In the genomic region with DNA sequence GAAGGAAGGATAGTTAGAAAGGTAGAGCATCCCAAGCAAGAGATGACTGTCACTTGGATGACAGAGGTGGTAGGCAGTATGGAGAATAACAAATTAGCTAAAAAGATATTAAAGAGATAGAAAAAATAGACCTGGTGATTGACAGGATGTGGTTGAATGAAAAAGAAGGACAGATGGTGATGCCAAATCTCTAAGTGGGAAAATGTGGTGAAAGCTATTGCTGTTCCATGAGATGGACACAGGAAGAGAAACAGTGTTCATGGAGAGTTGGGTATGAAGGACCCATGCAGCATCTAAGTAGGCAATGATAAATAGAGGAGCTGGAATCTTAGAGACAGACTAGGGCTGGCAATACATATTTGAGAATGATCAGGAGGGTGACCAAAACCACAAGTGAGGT, we compare ENCODE assay signal across 20 cellular contexts. TPM values are rescaled to one million over a fixed set of nuclear protein-coding genes. Genes with fewer than 3 reads are reported as not detected.
DNase-seq lines count a peak whose midpoint lies in the region; TF ChIP-seq lines count a peak whose summit lies in the region.
"Had no signal": no experiment of that assay in that cellular context is flagged by ENCODE, and none has a peak within 500 bp of the region (broad histone marks: within the 10 kb centered on the region; RNA-seq: fewer than 3 reads in every experiment).

No MANE protein-coding gene starts in this region.

- H3K9me3 ChIP-seq in left ventricle myocardium inferior (replicated peaks): no peaks in the 10 kb centered on the region
- no peaks in the 10 kb centered on the region for H3K9me3 ChIP-seq in CD8-positive, alpha-beta memory T cell (ENCODE audit: low read length)
- H3K9me3 ChIP-seq: A549, HAP-1 had no signal

- POLR2A ChIA-PET in CD8-positive, alpha-beta memory T cell (lab: Charles Lee): no interaction called here

- no peaks in the 10 kb centered on the region for H3K36me3 Mint-ChIP-seq in CD8-positive, alpha-beta memory T cell
- H3K36me3 Mint-ChIP-seq: CD4-positive, alpha-beta memory T cell had no signal

- CTCF ChIA-PET in CD8-positive, alpha-beta memory T cell (lab: Charles Lee): no interaction called here

- no peak for TF ChIP-seq CTCF in left ventricle myocardium inferior (IDR thresholded peaks at IDR 0.05; ENCODE audit: borderline replicate concordance)

- H3K4me3 ChIP-seq in left ventricle myocardium inferior: no peak overlapping the region
- H3K4me3 ChIP-seq in CD8-positive, alpha-beta memory T cell (ENCODE audit: low read length): no peak overlapping the region
- H3K4me3 ChIP-seq: A549, HAP-1 had no signal

- peak; percentile 64 for DNase-seq in LHCN-M2 (ENCODE audit: low read depth)
- DNase-seq in myocyte (ENCODE audit: low read depth): peak; percentile 55
- DNase-seq in substantia nigra (lab: John Stamatoyannopoulos, UW): no peak
- DNase-seq in left ventricle myocardium inferior: no peak
- DNase-seq in KBM-7: no peak
- no peak for DNase-seq in CD8-positive, alpha-beta memory T cell
- DNase-seq in AML-193 (lab: John Stamatoyannopoulos, UW): no peak
- DNase-seq: 8988T; ACHN; C1 segment of cervical spinal cord; Caco-2; CD4-positive, alpha-beta memory T cell; DMS153; DND-41; GOT3; HFFc6 had no signal

- H3K9me3 Mint-ChIP-seq in CD8-positive, alpha-beta memory T cell: peaks cover 0 to 4% (median 0%) of the 10 kb centered on the region in 5 donors

- no peaks in the 10 kb centered on the region for H3K27me3 ChIP-seq in left ventricle myocardium inferior (ENCODE audit: low read depth)
- no peaks in the 10 kb centered on the region for H3K27me3 ChIP-seq in CD8-positive, alpha-beta memory T cell (ENCODE audit: insufficient read depth, low read length, poor library complexity, severe bottlenecking)

- H3K27me3 Mint-ChIP-seq in CD8-positive, alpha-beta memory T cell: no peaks in the 10 kb centered on the region
- H3K27me3 Mint-ChIP-seq: CD4-positive, alpha-beta memory T cell had no signal

- in situ Hi-C loops in KBM-7 (cut with MboI; ENCODE audit: low pct_unique_long_range_greater_than_20kb, low sequenced_read_pairs): no loop called here

- H3K4me3 Mint-ChIP-seq in CD8-positive, alpha-beta memory T cell: no peak overlapping the region
- H3K4me3 Mint-ChIP-seq: CD4-positive, alpha-beta memory T cell; HFFc6 had no signal

- intact Hi-C loops in left ventricle myocardium inferior (cut with micrococcal nuclease): no loop called here

- H3K4me1 Mint-ChIP-seq in CD8-positive, alpha-beta memory T cell: no peaks in the 10 kb centered on the region
- H3K4me1 Mint-ChIP-seq: CD4-positive, alpha-beta memory T cell had no signal

- no peaks in the 10 kb centered on the region for H3K36me3 ChIP-seq in left ventricle myocardium inferior
- H3K36me3 ChIP-seq in CD8-positive, alpha-beta memory T cell (ENCODE audit: insufficient read depth, low read length): no peaks in the 10 kb centered on the region
- H3K36me3 ChIP-seq: HAP-1 had no signal

- no peak overlapping the region for H3K27ac Mint-ChIP-seq in CD8-positive, alpha-beta memory T cell
- H3K27ac Mint-ChIP-seq: CD4-positive, alpha-beta memory T cell; HFFc6 had no signal

- peaks cover 8% of the 10 kb centered on the region for H3K4me1 ChIP-seq in left ventricle myocardium inferior
- no peaks in the 10 kb centered on the region for H3K4me1 ChIP-seq in CD8-positive, alpha-beta memory T cell (ENCODE audit: insufficient read depth, low read length)
- H3K4me1 ChIP-seq: A549, Caco-2, HAP-1 had no signal

- peak overlapping the region; percentile 48 for H3K27ac ChIP-seq in cingulate gyrus (ENCODE audit: low read depth, low read length)
- H3K27ac ChIP-seq in substantia nigra (ENCODE audit: low read depth, low read length, poor library complexity, severe bottlenecking): peak overlapping the region; percentile 94
- no peak overlapping the region for H3K27ac ChIP-seq in left ventricle myocardium inferior (replicated peaks)
- H3K27ac ChIP-seq in CD8-positive, alpha-beta memory T cell (ENCODE audit: low read depth, low read length): no peak overlapping the region
- H3K27ac ChIP-seq: A549 had no signal

RNA-seq across cellular contexts. Expression of gene FAM13C, which starts 30.7 kb away (rescaled TPM):
- total RNA-seq in LHCN-M2 (2014; rRNA removed): 19.0 and 20.4 TPM in 2 replicates
- polyA plus RNA-seq in LHCN-M2 (2012): 2.5 TPM
- total RNA-seq in myocyte: 58.0 and 59.0 TPM in 2 replicates
- polyA plus RNA-seq in myocyte (2012): 10.4 TPM
- total RNA-seq in left ventricle myocardium inferior: 5.2 TPM
- total RNA-seq in CD8-positive, alpha-beta memory T cell: not detected
- polyA plus RNA-seq in CD8-positive, alpha-beta memory T cell: not detected
- total RNA-seq: CD4-positive, alpha-beta memory T cell; HFFc6 had no signal
- polyA plus RNA-seq: A549; BJ; CD4-positive, alpha-beta memory T cell had no signal

Comparison
In these comparisons a context has a peak if more than half of its experiments do, and no peak if none do; other contexts are left out.
1. DNase-seq: peak in LHCN-M2 (single experiment) and myocyte (single experiment); none in substantia nigra (0 of 49), left ventricle myocardium inferior (single experiment), KBM-7 (single experiment), CD8-positive, alpha-beta memory T cell (0 of 5) and AML-193 (0 of 2).
2. H3K27ac ChIP-seq: peak in cingulate gyrus (single experiment) and substantia nigra (single experiment); none in left ventricle myocardium inferior (single experiment) and CD8-positive, alpha-beta memory T cell (single experiment).